Comparison of ENCODE assay signal across 1 cellular context in genomic region chr1:180380259-180381183, GRCh38.
TF ChIP-seq lines count a peak whose summit lies in the region.

No MANE protein-coding gene starts in this region.

TF ChIP-seq in HepG2, 621 proteins besides CTCF, POLR2A, EP300 and RAD21:
- TF ChIP-seq GMEB1 (CRISPR knock-in tag; IDR thresholded peaks at IDR 0.05; ENCODE audit: borderline replicate concordance) (no peak), ZFP1 (CRISPR knock-in tag; IDR thresholded peaks at IDR 0.05) (peak; percentile 98)
